Comparison of ENCODE assay signal across 8 cellular contexts in the genomic region with DNA sequence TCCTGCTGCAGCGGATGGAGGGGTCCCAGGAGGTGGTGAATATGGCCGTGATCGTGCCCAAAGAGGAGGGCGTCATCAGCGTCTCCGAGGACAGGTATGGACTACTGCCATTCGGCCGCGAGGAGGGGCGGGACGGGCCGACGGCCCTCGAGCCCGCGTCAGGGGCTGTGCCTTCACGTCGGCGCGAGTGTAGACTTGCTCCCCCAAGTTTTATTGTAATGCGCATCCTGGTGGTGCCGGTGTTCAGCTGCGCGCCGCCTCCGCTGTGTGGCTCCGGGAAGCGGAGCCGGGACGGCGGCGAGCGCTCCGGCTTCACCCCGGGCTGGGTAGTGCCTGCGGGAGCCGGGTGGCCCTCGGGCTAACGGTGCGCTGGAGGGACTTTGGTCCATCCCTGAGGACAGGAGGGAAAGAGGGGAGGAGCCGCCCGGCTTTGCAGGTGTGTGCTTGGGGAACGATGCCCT. TPM values are rescaled to one million over a fixed set of nuclear protein-coding genes. Genes with fewer than 3 reads are reported as not detected.
DNase-seq lines count a peak whose midpoint lies in the region; ATAC-seq, FAIRE-seq and TF ChIP-seq lines count a peak whose summit lies in the region.

No MANE protein-coding gene starts in this region.

- intact Hi-C loops in kidney (cut with DNase I) = loop anchor here (10.0 kb wide), 1 partner anchor 130 kb away; a partner anchor contains a TSS

- DNase-seq in Kasumi-1 (lab: John Stamatoyannopoulos, UW) = peak; percentile 32 to 46
- peak; percentile 78 for DNase-seq in UCSD-AML1 (lab: John Stamatoyannopoulos, UW; ENCODE audit: unreplicated experiment)
- DNase-seq in cardiac fibroblast (ENCODE audit: low read depth in 2 of 2) = peak; percentile 58
- no peak for DNase-seq in kidney
- DNase-seq in stimulated activated CD4-positive, alpha-beta T cell treated with anti-CD3 and anti-CD28 coated beads, Interleukin-1b, Interleukin-23, amount 100 ng/mL, for 24 hours (ENCODE audit: low read depth in 4 of 4, low spot score in 1 of 4) = peak in 3 of 4 experiments; percentile 25 to 48 (median 25)
- no peak for DNase-seq in D721Med (ENCODE audit: insufficient read length, low spot score)

- TF ChIP-seq CTCF in cardiac fibroblast (IDR thresholded peaks at IDR 0.05; ENCODE audit: low read depth, low read length) (no peak), kidney (IDR thresholded peaks at IDR 0.05; ENCODE audit: borderline replicate concordance, extremely low read depth, insufficient read depth) (no peak), D721Med (IDR thresholded peaks at IDR 0.05; ENCODE audit: insufficient read depth, missing control alignments) (no peak)

- no peaks in the 10 kb centered on the region for H3K9me3 ChIP-seq in kidney (ENCODE audit: control insufficient read depth in 1 of 2, low read length in 2 of 2)

- H3K4me3 ChIP-seq in GM08714 (ENCODE audit: low read length) (peak overlapping the region; percentile 90), cardiac fibroblast (replicated peaks in 1 of 2; ENCODE audit: low read depth in 2 of 2, low read length in 2 of 2) (peak overlapping the region; percentile 86 to 95), kidney (ENCODE audit: low read length in 2 of 2) (peak overlapping the region; percentile 78 to 93)

- no peaks in the 10 kb centered on the region for H3K36me3 ChIP-seq in kidney (ENCODE audit: control insufficient read depth in 1 of 2, insufficient read depth in 2 of 2, low read length in 2 of 2)

- H3K4me1 ChIP-seq in kidney (ENCODE audit: control insufficient read depth in 1 of 2, insufficient read depth in 1 of 2, low read depth in 1 of 2, low read length in 2 of 2) = peaks cover 0 to 2% of the 10 kb centered on the region in 2 donors

- FAIRE-seq in kidney (lab: Jason Lieb, UNC) = no peak
- FAIRE-seq in D721Med (lab: Jason Lieb, UNC) = no peak

- peak; percentile 28 for ATAC-seq in GM21825 (IDR thresholded peaks at IDR 0.05; ENCODE audit: unreplicated experiment)

- peak overlapping the region; percentile 77 to 80 for H3K27ac ChIP-seq in kidney (ENCODE audit: low read depth in 2 of 2, low read length in 2 of 2)

- peak overlapping the region; percentile 77 to 82 for H3K9ac ChIP-seq in kidney (ENCODE audit: low read length in 2 of 2)

RNA-seq across cellular contexts. Expression of a gene that starts 0.5 kb away (rescaled TPM):
- 13.0 TPM for total RNA-seq in kidney
- 4.8 TPM for polyA plus RNA-seq in kidney (ENCODE audit: insufficient read depth, low read depth, low replicate concordance)

Comparison
In these comparisons a context has a peak if more than half of its experiments do, and no peak if none do; other contexts are left out.
1. DNase-seq: peak in Kasumi-1 (2 of 2), UCSD-AML1 (single experiment), cardiac fibroblast (2 of 2) and stimulated activated CD4-positive, alpha-beta T cell treated with anti-CD3 and anti-CD28 coated beads, Interleukin-1b, Interleukin-23, amount 100 ng/mL, for 24 hours (3 of 4); none in kidney (single experiment) and D721Med (single experiment).
2. Peak in every context shown above with its lines, with median percentiles within 50 percentile points of each other: H3K4me3 ChIP-seq.